Comparison of ENCODE assay signal across 14 cellular contexts in the genomic region with DNA sequence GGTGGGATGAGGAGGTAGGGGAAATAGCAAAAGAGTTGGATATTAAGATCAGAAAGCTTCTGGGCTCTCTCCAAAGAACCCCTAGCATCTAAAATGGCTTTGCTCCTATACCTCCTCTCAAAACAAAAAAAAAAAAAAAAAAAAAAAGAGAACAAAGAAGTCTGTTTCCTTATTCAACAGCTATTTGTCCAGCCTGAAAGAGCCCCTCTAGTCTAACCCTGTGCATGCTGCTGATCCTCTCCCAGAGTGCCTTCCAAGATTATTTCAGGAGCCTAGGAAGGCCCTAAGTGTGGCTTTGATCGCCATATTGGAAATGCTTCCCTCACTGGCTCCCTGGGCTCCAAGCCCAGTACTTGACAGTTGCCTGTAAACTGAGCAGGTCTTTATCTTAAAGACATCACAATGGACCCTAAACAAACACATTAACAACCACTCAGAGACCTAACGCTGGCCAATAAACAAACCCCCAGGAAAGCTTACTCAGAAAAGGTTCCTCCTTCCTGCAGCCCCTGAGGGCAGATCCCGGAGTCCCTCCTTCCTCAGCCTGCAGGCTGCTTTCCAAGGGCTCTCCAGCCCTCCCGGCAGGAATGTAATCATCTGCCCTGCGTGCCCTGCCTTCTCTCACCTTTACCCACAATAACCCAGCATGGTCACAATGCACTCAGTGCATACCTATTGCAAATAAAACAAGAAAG. TPM values are rescaled to one million over a fixed set of nuclear protein-coding genes. Genes with fewer than 3 reads are reported as not detected.
DNase-seq lines count a peak whose midpoint lies in the region; ATAC-seq and TF ChIP-seq lines count a peak whose summit lies in the region.
"Had no signal": no experiment of that assay in that cellular context is flagged by ENCODE, and none has a peak within 500 bp of the region (broad histone marks: within the 10 kb centered on the region; RNA-seq: fewer than 3 reads in every experiment).

No MANE protein-coding gene starts in this region.

- no peak overlapping the region for H3K4ac ChIP-seq in mesendoderm (ENCODE audit: low read depth, low read length)

- H3K4me1 Mint-ChIP-seq in naive thymus-derived CD8-positive, alpha-beta T cell = no peaks in the 10 kb centered on the region
- H3K4me1 Mint-ChIP-seq in activated CD8-positive, alpha-beta T cell treated with anti-CD3 and anti-CD28 coated beads for 36 hours (ENCODE audit: low read depth) = no peaks in the 10 kb centered on the region

- H3K79me2 ChIP-seq in mesendoderm (ENCODE audit: control insufficient read depth, insufficient read depth, low read length) (no peaks in the 10 kb centered on the region), SK-N-SH (ENCODE audit: insufficient read depth) (no peaks in the 10 kb centered on the region)

- no peak overlapping the region for H4K8ac ChIP-seq in mesendoderm (ENCODE audit: low read depth, low read length)

- TF ChIP-seq CTCF in RWPE1 (conservative IDR thresholded peaks at IDR 0.05; ENCODE audit: low read depth) (no peak), SK-N-SH (IDR thresholded peaks at IDR 0.05) (no peak)
- no peak for TF ChIP-seq CTCF in activated CD8-positive, alpha-beta T cell treated with anti-CD3 and anti-CD28 coated beads for 36 hours (IDR thresholded peaks at IDR 0.05)

- H3K36me3 Mint-ChIP-seq in naive thymus-derived CD8-positive, alpha-beta T cell = no peaks in the 10 kb centered on the region
- no peaks in the 10 kb centered on the region for H3K36me3 Mint-ChIP-seq in activated CD8-positive, alpha-beta T cell treated with anti-CD3 and anti-CD28 coated beads for 36 hours (ENCODE audit: low read depth)

- H3K27ac ChIP-seq in RWPE1 (no peak overlapping the region), mesendoderm (ENCODE audit: low read depth, low read length) (no peak overlapping the region), SK-N-SH (ENCODE audit: low read depth in 2 of 2, low read length in 1 of 2) (no peak overlapping the region)
- H3K27ac ChIP-seq: Peyer's patch, thoracic aorta had no signal

- no peaks in the 10 kb centered on the region for H3K36me3 ChIP-seq in mesendoderm (ENCODE audit: control insufficient read depth, insufficient read depth, low read length)
- no peaks in the 10 kb centered on the region for H3K36me3 ChIP-seq in SK-N-SH (replicated peaks in 1 of 2; ENCODE audit: control insufficient read depth in 1 of 2, insufficient read depth in 2 of 2, low read length in 1 of 2)
- H3K36me3 ChIP-seq: Peyer's patch, thoracic aorta had no signal

- no peak overlapping the region for H3K23ac ChIP-seq in mesendoderm (ENCODE audit: low read length)

- H3K9me3 Mint-ChIP-seq in naive thymus-derived CD8-positive, alpha-beta T cell = no peaks in the 10 kb centered on the region
- no peaks in the 10 kb centered on the region for H3K9me3 Mint-ChIP-seq in activated CD8-positive, alpha-beta T cell treated with anti-CD3 and anti-CD28 coated beads for 36 hours

- no peaks in the 10 kb centered on the region for H4K20me1 ChIP-seq in SK-N-SH (ENCODE audit: insufficient read depth)

- peaks cover 9 to 28% (median 25%) of the 10 kb centered on the region in 5 donors for H3K27me3 Mint-ChIP-seq in naive thymus-derived CD8-positive, alpha-beta T cell
- H3K27me3 Mint-ChIP-seq in activated CD8-positive, alpha-beta T cell treated with anti-CD3 and anti-CD28 coated beads for 36 hours = peaks cover 15% of the 10 kb centered on the region

- WGBS in mesendoderm (ENCODE audit: extremely low coverage, insufficient coverage, low lambda C conversion rate) = no CpG with 5 or more reads among the region's 5 CpGs
- WGBS in SK-N-SH (ENCODE audit: low lambda C conversion rate) = 56% methylated on average over 5 of the region's 5 CpGs

- CTCF ChIA-PET in RWPE1 (lab: Yijun Ruan, JAX) (interaction anchor here (0.6 kb wide), 2 partner anchors 209 to 511 kb away, joined by 3 to 7 read pairs; no protein-coding TSS in a partner anchor), SK-N-SH (lab: Yijun Ruan, JAX) (interaction anchor here (1.0 to 1.3 kb wide), 2 partner anchors 10 to 58 kb away, joined by 4 read pairs; partner anchors contain the start of gene TMEM106C)
- CTCF ChIA-PET in activated CD8-positive, alpha-beta T cell treated with anti-CD3 and anti-CD28 coated beads for 36 hours (lab: Charles Lee) = interaction anchor here (0.9 kb wide), 1 partner anchor 12 kb away, joined by 3 read pairs; no protein-coding TSS in a partner anchor

- peaks cover 6% of the 10 kb centered on the region for H3K4me1 ChIP-seq in mesendoderm (ENCODE audit: control insufficient read depth, low read depth, low read length)
- peaks cover 0 to 2% of the 10 kb centered on the region in 2 experiments; a peak in 1 of 4 replicates for H3K4me1 ChIP-seq in SK-N-SH (ENCODE audit: control insufficient read depth in 1 of 2, insufficient read depth in 2 of 2, low read depth in 1 of 2, low read length in 1 of 2)

- no peak overlapping the region for H2BK15ac ChIP-seq in mesendoderm (replicated peaks; ENCODE audit: low read depth)

- H3K27me3 ChIP-seq in mesendoderm (ENCODE audit: insufficient read depth, low read length, poor library complexity) (peaks cover 54% of the 10 kb centered on the region), SK-N-SH (ENCODE audit: insufficient read depth) (peaks cover 24% of the 10 kb centered on the region)
- H3K27me3 ChIP-seq: Peyer's patch had no signal

- no peak for TF ChIP-seq RAD21 in SK-N-SH (IDR thresholded peaks at IDR 0.05; ENCODE audit: low read length)

- POLR2A ChIA-PET in RWPE1 (lab: Yijun Ruan, JAX; ENCODE audit: low non-redundant PET) = interaction anchor here (0.6 kb wide), 1 partner anchor 54 kb away, joined by 6 read pairs; no protein-coding TSS in a partner anchor
- POLR2A ChIA-PET in naive thymus-derived CD8-positive, alpha-beta T cell (lab: Charles Lee) = interaction anchor here (0.7 kb wide), 1 partner anchor 366 kb away, joined by 4 read pairs; no protein-coding TSS in a partner anchor
- POLR2A ChIA-PET in activated CD8-positive, alpha-beta T cell treated with anti-CD3 and anti-CD28 coated beads for 36 hours (lab: Charles Lee) = interaction anchor here (1.4 kb wide), 1 partner anchor 15 kb away, joined by 4 read pairs; no protein-coding TSS in a partner anchor
- POLR2A ChIA-PET in SK-N-SH (lab: Yijun Ruan, JAX) = interaction anchor here (0.5 kb wide), 1 partner anchor 661 kb away, joined by 3 read pairs; the partner anchor contains the start of gene KANSL2

- H4K5ac ChIP-seq in mesendoderm (ENCODE audit: low read length) = no peak overlapping the region

- no peak overlapping the region for H3K56ac ChIP-seq in mesendoderm (ENCODE audit: low read length)

- intact Hi-C loops in activated CD8-positive, alpha-beta T cell treated with anti-CD3 and anti-CD28 coated beads for 36 hours (cut with micrococcal nuclease) = no loop called here

- H3K9ac ChIP-seq in mesendoderm (ENCODE audit: low read length) = no peak overlapping the region
- no peak overlapping the region for H3K9ac ChIP-seq in SK-N-SH

- no peak overlapping the region for H3K4me3 Mint-ChIP-seq in naive thymus-derived CD8-positive, alpha-beta T cell
- H3K4me3 Mint-ChIP-seq in activated CD8-positive, alpha-beta T cell treated with anti-CD3 and anti-CD28 coated beads for 36 hours = no peak overlapping the region

- no peak for ATAC-seq in naive thymus-derived CD8-positive, alpha-beta T cell
- ATAC-seq in activated CD8-positive, alpha-beta T cell treated with anti-CD3 and anti-CD28 coated beads for 36 hours = no peak
- ATAC-seq: left lobe of liver had no signal

- H3K4me2 ChIP-seq in mesendoderm (ENCODE audit: low read length) = no peak overlapping the region
- no peak overlapping the region for H3K4me2 ChIP-seq in SK-N-SH

- H3K27ac Mint-ChIP-seq in naive thymus-derived CD8-positive, alpha-beta T cell = no peak overlapping the region
- H3K27ac Mint-ChIP-seq in activated CD8-positive, alpha-beta T cell treated with anti-CD3 and anti-CD28 coated beads for 36 hours = no peak overlapping the region

- H3F3A ChIP-seq in SK-N-SH (replicated peaks; ENCODE audit: insufficient read depth) = no peaks in the 10 kb centered on the region

- H3K4me3 ChIP-seq in mesendoderm (ENCODE audit: low read length) (no peak overlapping the region), SK-N-SH (ENCODE audit: low read depth in 2 of 2, low read length in 1 of 2) (no peak overlapping the region)
- H3K4me3 ChIP-seq: Peyer's patch, thoracic aorta had no signal

- H2BK120ac ChIP-seq in mesendoderm (ENCODE audit: low read depth, low read length) = no peak overlapping the region

- H2BK5ac ChIP-seq in mesendoderm (ENCODE audit: low read length) = no peak overlapping the region

- H2AK5ac ChIP-seq in mesendoderm (ENCODE audit: low read length) = no peak overlapping the region

- H3K18ac ChIP-seq in mesendoderm (ENCODE audit: low read length) = no peak overlapping the region

- no peak for TF ChIP-seq EP300 in SK-N-SH (IDR thresholded peaks at IDR 0.05; ENCODE audit: borderline replicate concordance in 1 of 2, low read depth in 1 of 2, low read length in 1 of 2)

- H2AFZ ChIP-seq in SK-N-SH (ENCODE audit: low read depth) = no peak overlapping the region

- H3K9me3 ChIP-seq in SK-N-SH = no peaks in the 10 kb centered on the region
- H3K9me3 ChIP-seq: Peyer's patch, thoracic aorta had no signal

- DNase-seq in ELF-1 (ENCODE audit: low read depth, low spot score) (peak; percentile 99), NCI-H1105 treated with DMSO at 0.1 percent for 48 hours (lab: John Stamatoyannopoulos, UW) (peak; percentile 96), RWPE1 (ENCODE audit: low spot score) (peak; percentile 60), mesendoderm (peak; percentile 99), SK-N-SH (no peak)
- DNase-seq in naive thymus-derived CD8-positive, alpha-beta T cell = no peak
- no peak for DNase-seq in activated CD8-positive, alpha-beta T cell treated with anti-CD3 and anti-CD28 coated beads for 36 hours
- no peak for DNase-seq in stimulated activated CD4-positive, alpha-beta T cell treated with anti-CD3 and anti-CD28 coated beads, Interleukin-4, amount 100 ng/mL, for 24 hours
- DNase-seq: caudate nucleus, Karpas-422 had no signal

- H3K9me2 ChIP-seq in SK-N-SH = no peaks in the 10 kb centered on the region

- no peaks in the 10 kb centered on the region for H3K79me1 ChIP-seq in mesendoderm (ENCODE audit: low read length)

RNA-seq across cellular contexts. Expression of gene COL2A1, which starts 17.4 kb away (rescaled TPM):
- polyA plus RNA-seq in mesendoderm (2013, experiment 1 of 2) = 3.0 TPM
- 2.4 TPM for polyA plus RNA-seq in mesendoderm (2013, experiment 2 of 2)
- total RNA-seq in naive thymus-derived CD8-positive, alpha-beta T cell = under 1 TPM in 1 of 2 experiments, not detected in 1; 0.52 TPM
- polyA plus RNA-seq in naive thymus-derived CD8-positive, alpha-beta T cell = not detected
- under 1 TPM in 1 of 2 experiments, not detected in 1; 0.34 TPM for total RNA-seq in activated CD8-positive, alpha-beta T cell treated with anti-CD3 and anti-CD28 coated beads for 36 hours
- 0.02 TPM in 1 of 2 replicates, not detected in the other for polyA plus RNA-seq in SK-N-SH (2012; rRNA removed)
- not detected in 2 replicates for polyA plus RNA-seq in SK-N-SH (2012; cell fraction: cytosol; rRNA removed)
- 0.01 TPM in 1 of 2 replicates, not detected in the other for polyA plus RNA-seq in SK-N-SH (2012; cell fraction: nucleus; rRNA removed)
- total RNA-seq: fibroblast of lung had no signal
- polyA plus RNA-seq: fibroblast of lung had no signal

RNA-seq across cellular contexts. Expression of gene TMEM106C, which starts 58.2 kb away (rescaled TPM):
- polyA plus RNA-seq in mesendoderm (2013, experiment 1 of 2) = 13.2 TPM
- 14.2 TPM for polyA plus RNA-seq in mesendoderm (2013, experiment 2 of 2)
- 10 to 100 TPM; 31.4 to 35.9 TPM for total RNA-seq in naive thymus-derived CD8-positive, alpha-beta T cell
- polyA plus RNA-seq in naive thymus-derived CD8-positive, alpha-beta T cell = 10 to 100 TPM; 37.0 to 52.8 (median 51.4) TPM
- total RNA-seq in activated CD8-positive, alpha-beta T cell treated with anti-CD3 and anti-CD28 coated beads for 36 hours = 100 to 1,000 TPM; 148 to 158 TPM
- polyA plus RNA-seq in SK-N-SH (2012; rRNA removed) = 133 and 173 TPM in 2 replicates
- polyA plus RNA-seq in SK-N-SH (2012; cell fraction: cytosol; rRNA removed) = 112 and 161 TPM in 2 replicates
- 101 and 122 TPM in 2 replicates for polyA plus RNA-seq in SK-N-SH (2012; cell fraction: nucleus; rRNA removed)

Comparison
In these comparisons a context has a peak if more than half of its experiments do, and no peak if none do; other contexts are left out.
1. DNase-seq: peak in ELF-1 (single experiment), NCI-H1105 treated with DMSO at 0.1 percent for 48 hours (single experiment), RWPE1 (single experiment) and mesendoderm (single experiment); none in naive thymus-derived CD8-positive, alpha-beta T cell (0 of 10), activated CD8-positive, alpha-beta T cell treated with anti-CD3 and anti-CD28 coated beads for 36 hours (single experiment), stimulated activated CD4-positive, alpha-beta T cell treated with anti-CD3 and anti-CD28 coated beads, Interleukin-4, amount 100 ng/mL, for 24 hours (single experiment) and SK-N-SH (single experiment).
2. RNA of gene TMEM106C, which starts 58.2 kb away (total RNA-seq): 148 to 158 TPM in activated CD8-positive, alpha-beta T cell treated with anti-CD3 and anti-CD28 coated beads for 36 hours; 31.4 to 35.9 TPM in naive thymus-derived CD8-positive, alpha-beta T cell; every median in the first group is over 4 times any median in the second.